26 cellular contexts compared by ENCODE assay signal in the genomic region with DNA sequence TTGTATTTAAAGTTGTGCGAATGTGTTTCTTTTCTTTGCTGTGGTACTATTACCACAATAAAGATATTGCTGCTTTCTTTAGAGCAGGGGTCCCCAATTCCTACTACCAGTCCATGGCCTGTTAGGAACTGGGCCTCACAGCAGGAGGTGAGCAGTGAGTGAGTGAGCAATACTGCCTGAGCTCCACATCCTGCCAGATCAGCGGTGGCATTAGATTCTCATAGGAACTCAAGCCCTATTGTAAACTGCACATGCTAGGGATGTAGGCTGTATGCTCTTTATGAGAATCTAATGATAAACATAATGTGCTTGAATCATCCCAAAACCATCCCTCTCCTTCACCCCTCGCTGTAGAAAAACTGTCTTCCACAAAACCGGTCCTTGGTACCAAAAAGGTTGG.
"Had no signal": no experiment of that assay in that cellular context is flagged by ENCODE, and none has a peak within 500 bp of the region (broad histone marks: within the 10 kb centered on the region; RNA-seq: fewer than 3 reads in every experiment).

No MANE protein-coding gene starts in this region.

- H3K9me3 ChIP-seq: left lung, prostate gland, right atrium auricular region had no signal

- H3K36me3 Mint-ChIP-seq: activated CD8-positive, alpha-beta memory T cell treated with anti-CD3 and anti-CD28 coated beads, Interleukin-2, amount 10 ng/mL, durations not matched to agents 7 days and 5 days had no signal

- ATAC-seq: activated CD4-positive, CD25-positive, alpha-beta regulatory T cell treated with anti-CD3 and anti-CD28 coated beads, Interleukin-2, amount 50 U/mL, for 24 hours; activated CD8-positive, alpha-beta memory T cell treated with anti-CD3 and anti-CD28 coated beads, Interleukin-2, amount 10 ng/mL, durations not matched to agents 7 days and 5 days; activated naive CD8-positive, alpha-beta T cell treated with anti-CD3 and anti-CD28 coated beads, Interleukin-2, amount 50 U/mL, for 24 hours; naive thymus-derived CD4-positive, alpha-beta T cell; T-helper 17 cell had no signal

- H3K36me3 ChIP-seq: cardiac muscle cell, left lung, prostate gland, right atrium auricular region, tibial artery had no signal

- H3K27me3 Mint-ChIP-seq: activated CD4-positive, alpha-beta memory T cell treated with anti-CD3 and anti-CD28 coated beads, Interleukin-2, amount 10 ng/mL, durations not matched to agents 7 days and 5 days; activated CD4-positive, alpha-beta T cell treated with anti-CD3 and anti-CD28 coated beads, Interleukin-2, amount 10 ng/mL, durations not matched to agents 24 days and 14 days; activated CD8-positive, alpha-beta memory T cell treated with anti-CD3 and anti-CD28 coated beads, Interleukin-2, amount 10 ng/mL, durations not matched to agents 7 days and 5 days; activated naive CD8-positive, alpha-beta T cell treated with anti-CD3 and anti-CD28 coated beads, Interleukin-2, amount 50 U/mL, for 24 hours; naive thymus-derived CD4-positive, alpha-beta T cell; stimulated activated naive CD8-positive, alpha-beta T cell treated with anti-CD3 and anti-CD28 coated beads, Interleukin-15, Interleukin-2, amounts not matched to agents 100 ng/mL and 50 ng/mL, for 24 hours; T-helper 17 cell had no signal

- H3K27ac Mint-ChIP-seq: activated CD4-positive, alpha-beta memory T cell treated with anti-CD3 and anti-CD28 coated beads, Interleukin-2, amount 10 ng/mL, durations not matched to agents 7 days and 5 days; activated CD4-positive, alpha-beta T cell treated with anti-CD3 and anti-CD28 coated beads, Interleukin-2, amount 10 ng/mL, durations not matched to agents 24 days and 14 days; activated CD8-positive, alpha-beta memory T cell treated with anti-CD3 and anti-CD28 coated beads, Interleukin-2, amount 10 ng/mL, durations not matched to agents 7 days and 5 days; activated naive CD8-positive, alpha-beta T cell treated with anti-CD3 and anti-CD28 coated beads, Interleukin-2, amount 50 U/mL, for 24 hours; immature natural killer cell; naive thymus-derived CD4-positive, alpha-beta T cell; stimulated activated naive CD8-positive, alpha-beta T cell treated with anti-CD3 and anti-CD28 coated beads, Interleukin-15, Interleukin-2, amounts not matched to agents 100 ng/mL and 50 ng/mL, for 24 hours; T-helper 17 cell had no signal

- H3K27me3 ChIP-seq: cardiac muscle cell, hepatocyte, left lung, right atrium auricular region, tibial artery had no signal

- DNase-seq: activated CD4-positive, alpha-beta memory T cell treated with anti-CD3 and anti-CD28 coated beads, Interleukin-2, amount 10 ng/mL, durations not matched to agents 7 days and 5 days; activated CD4-positive, alpha-beta T cell treated with anti-CD3 and anti-CD28 coated beads, Interleukin-2, amount 10 ng/mL, durations not matched to agents 24 days and 14 days; activated CD8-positive, alpha-beta memory T cell treated with anti-CD3 and anti-CD28 coated beads, Interleukin-2, amount 10 ng/mL, durations not matched to agents 7 days and 5 days; activated effector memory CD4-positive, alpha-beta T cell treated with anti-CD3 and anti-CD28 coated beads, Interleukin-2, amount 50 U/mL, for 16 hours; activated naive CD4-positive, alpha-beta T cell treated with anti-CD3 and anti-CD28 coated beads, Interleukin-2, amount 50 U/mL, for 16 hours; activated naive CD8-positive, alpha-beta T cell treated with anti-CD3 and anti-CD28 coated beads, Interleukin-2, amount 50 U/mL, for 24 hours; activated T-cell treated with anti-CD3 and anti-CD28 coated beads for 4 hours; effector CD4-positive, alpha-beta T cell; erythroblast; foreskin melanocyte; immature natural killer cell; kidney glomerular epithelial cell; left lung; naive thymus-derived CD4-positive, alpha-beta T cell; stimulated activated CD4-positive, alpha-beta T cell treated with anti-CD3 and anti-CD28 coated beads, Interleukin-4, amount 100 ng/mL, for 4 hours; substantia nigra; T-helper 17 cell; tibial artery had no signal

- H3K4me3 ChIP-seq: cardiac muscle cell, hepatocyte, left lung, lung, prostate gland, right atrium auricular region, tibial artery had no signal

- H3K4me3 Mint-ChIP-seq: activated CD4-positive, alpha-beta memory T cell treated with anti-CD3 and anti-CD28 coated beads, Interleukin-2, amount 10 ng/mL, durations not matched to agents 7 days and 5 days; activated CD4-positive, alpha-beta T cell treated with anti-CD3 and anti-CD28 coated beads, Interleukin-2, amount 10 ng/mL, durations not matched to agents 24 days and 14 days; activated CD8-positive, alpha-beta memory T cell treated with anti-CD3 and anti-CD28 coated beads, Interleukin-2, amount 10 ng/mL, durations not matched to agents 7 days and 5 days; activated naive CD8-positive, alpha-beta T cell treated with anti-CD3 and anti-CD28 coated beads, Interleukin-2, amount 50 U/mL, for 24 hours; immature natural killer cell; naive thymus-derived CD4-positive, alpha-beta T cell; neural crest cell; stimulated activated naive CD8-positive, alpha-beta T cell treated with anti-CD3 and anti-CD28 coated beads, Interleukin-15, Interleukin-2, amounts not matched to agents 100 ng/mL and 50 ng/mL, for 24 hours; T-helper 17 cell had no signal

- H3K9me3 Mint-ChIP-seq: activated CD4-positive, alpha-beta memory T cell treated with anti-CD3 and anti-CD28 coated beads, Interleukin-2, amount 10 ng/mL, durations not matched to agents 7 days and 5 days had no signal

- H3K4me1 ChIP-seq: prostate gland had no signal

- H3K27ac ChIP-seq: cardiac muscle cell, hepatocyte, prostate gland, right atrium auricular region, tibial artery had no signal

- H3K4me1 Mint-ChIP-seq: activated CD4-positive, alpha-beta memory T cell treated with anti-CD3 and anti-CD28 coated beads, Interleukin-2, amount 10 ng/mL, durations not matched to agents 7 days and 5 days; activated CD4-positive, alpha-beta T cell treated with anti-CD3 and anti-CD28 coated beads, Interleukin-2, amount 10 ng/mL, durations not matched to agents 24 days and 14 days; activated CD8-positive, alpha-beta memory T cell treated with anti-CD3 and anti-CD28 coated beads, Interleukin-2, amount 10 ng/mL, durations not matched to agents 7 days and 5 days; activated naive CD8-positive, alpha-beta T cell treated with anti-CD3 and anti-CD28 coated beads, Interleukin-2, amount 50 U/mL, for 24 hours; immature natural killer cell; naive thymus-derived CD4-positive, alpha-beta T cell; T-helper 17 cell had no signal
